In the genomic region with DNA sequence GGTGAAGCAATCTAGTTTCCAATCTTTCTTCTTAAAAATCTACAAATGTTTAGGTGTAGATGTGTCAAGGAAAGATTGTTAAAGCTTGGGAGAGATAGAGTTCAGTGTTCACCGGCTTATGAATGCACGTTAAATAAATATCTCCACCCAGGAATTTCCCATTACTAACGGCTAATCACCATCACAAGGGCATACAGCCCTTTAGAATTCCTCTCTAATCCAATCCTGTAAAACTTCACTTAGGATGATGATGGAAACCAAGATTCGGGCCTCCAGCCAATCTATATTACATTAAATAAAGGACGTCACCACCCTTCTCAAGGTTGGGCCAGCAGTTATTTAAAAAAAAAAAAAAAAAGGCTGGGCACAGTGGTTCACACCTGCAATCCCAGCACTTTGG, we compare ENCODE assay signal across 1 cellular context.
TF ChIP-seq lines count a peak whose summit lies in the region.

No MANE protein-coding gene starts in this region.

TF ChIP-seq in GM23338, 12 proteins besides CTCF, POLR2A, EP300 and RAD21 (continued from another document):
- TF ChIP-seq, protein P1, sequence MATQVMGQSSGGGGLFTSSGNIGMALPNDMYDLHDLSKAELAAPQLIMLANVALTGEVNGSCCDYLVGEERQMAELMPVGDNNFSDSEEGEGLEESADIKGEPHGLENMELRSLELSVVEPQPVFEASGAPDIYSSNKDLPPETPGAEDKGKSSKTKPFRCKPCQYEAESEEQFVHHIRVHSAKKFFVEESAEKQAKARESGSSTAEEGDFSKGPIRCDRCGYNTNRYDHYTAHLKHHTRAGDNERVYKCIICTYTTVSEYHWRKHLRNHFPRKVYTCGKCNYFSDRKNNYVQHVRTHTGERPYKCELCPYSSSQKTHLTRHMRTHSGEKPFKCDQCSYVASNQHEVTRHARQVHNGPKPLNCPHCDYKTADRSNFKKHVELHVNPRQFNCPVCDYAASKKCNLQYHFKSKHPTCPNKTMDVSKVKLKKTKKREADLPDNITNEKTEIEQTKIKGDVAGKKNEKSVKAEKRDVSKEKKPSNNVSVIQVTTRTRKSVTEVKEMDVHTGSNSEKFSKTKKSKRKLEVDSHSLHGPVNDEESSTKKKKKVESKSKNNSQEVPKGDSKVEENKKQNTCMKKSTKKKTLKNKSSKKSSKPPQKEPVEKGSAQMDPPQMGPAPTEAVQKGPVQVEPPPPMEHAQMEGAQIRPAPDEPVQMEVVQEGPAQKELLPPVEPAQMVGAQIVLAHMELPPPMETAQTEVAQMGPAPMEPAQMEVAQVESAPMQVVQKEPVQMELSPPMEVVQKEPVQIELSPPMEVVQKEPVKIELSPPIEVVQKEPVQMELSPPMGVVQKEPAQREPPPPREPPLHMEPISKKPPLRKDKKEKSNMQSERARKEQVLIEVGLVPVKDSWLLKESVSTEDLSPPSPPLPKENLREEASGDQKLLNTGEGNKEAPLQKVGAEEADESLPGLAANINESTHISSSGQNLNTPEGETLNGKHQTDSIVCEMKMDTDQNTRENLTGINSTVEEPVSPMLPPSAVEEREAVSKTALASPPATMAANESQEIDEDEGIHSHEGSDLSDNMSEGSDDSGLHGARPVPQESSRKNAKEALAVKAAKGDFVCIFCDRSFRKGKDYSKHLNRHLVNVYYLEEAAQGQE (IDR thresholded peaks at IDR 0.05; ENCODE audit: unreplicated experiment) = no peak
- no peak for TF ChIP-seq POLR2AphosphoS5 (IDR thresholded peaks at IDR 0.05; ENCODE audit: low read depth)
- TF ChIP-seq STAT1 (IDR thresholded peaks at IDR 0.05; ENCODE audit: unreplicated experiment) = no peak
- no peak for TF ChIP-seq EZH2 (IDR thresholded peaks at IDR 0.05; ENCODE audit: low read depth, unreplicated experiment)
- TF ChIP-seq, protein P2, sequence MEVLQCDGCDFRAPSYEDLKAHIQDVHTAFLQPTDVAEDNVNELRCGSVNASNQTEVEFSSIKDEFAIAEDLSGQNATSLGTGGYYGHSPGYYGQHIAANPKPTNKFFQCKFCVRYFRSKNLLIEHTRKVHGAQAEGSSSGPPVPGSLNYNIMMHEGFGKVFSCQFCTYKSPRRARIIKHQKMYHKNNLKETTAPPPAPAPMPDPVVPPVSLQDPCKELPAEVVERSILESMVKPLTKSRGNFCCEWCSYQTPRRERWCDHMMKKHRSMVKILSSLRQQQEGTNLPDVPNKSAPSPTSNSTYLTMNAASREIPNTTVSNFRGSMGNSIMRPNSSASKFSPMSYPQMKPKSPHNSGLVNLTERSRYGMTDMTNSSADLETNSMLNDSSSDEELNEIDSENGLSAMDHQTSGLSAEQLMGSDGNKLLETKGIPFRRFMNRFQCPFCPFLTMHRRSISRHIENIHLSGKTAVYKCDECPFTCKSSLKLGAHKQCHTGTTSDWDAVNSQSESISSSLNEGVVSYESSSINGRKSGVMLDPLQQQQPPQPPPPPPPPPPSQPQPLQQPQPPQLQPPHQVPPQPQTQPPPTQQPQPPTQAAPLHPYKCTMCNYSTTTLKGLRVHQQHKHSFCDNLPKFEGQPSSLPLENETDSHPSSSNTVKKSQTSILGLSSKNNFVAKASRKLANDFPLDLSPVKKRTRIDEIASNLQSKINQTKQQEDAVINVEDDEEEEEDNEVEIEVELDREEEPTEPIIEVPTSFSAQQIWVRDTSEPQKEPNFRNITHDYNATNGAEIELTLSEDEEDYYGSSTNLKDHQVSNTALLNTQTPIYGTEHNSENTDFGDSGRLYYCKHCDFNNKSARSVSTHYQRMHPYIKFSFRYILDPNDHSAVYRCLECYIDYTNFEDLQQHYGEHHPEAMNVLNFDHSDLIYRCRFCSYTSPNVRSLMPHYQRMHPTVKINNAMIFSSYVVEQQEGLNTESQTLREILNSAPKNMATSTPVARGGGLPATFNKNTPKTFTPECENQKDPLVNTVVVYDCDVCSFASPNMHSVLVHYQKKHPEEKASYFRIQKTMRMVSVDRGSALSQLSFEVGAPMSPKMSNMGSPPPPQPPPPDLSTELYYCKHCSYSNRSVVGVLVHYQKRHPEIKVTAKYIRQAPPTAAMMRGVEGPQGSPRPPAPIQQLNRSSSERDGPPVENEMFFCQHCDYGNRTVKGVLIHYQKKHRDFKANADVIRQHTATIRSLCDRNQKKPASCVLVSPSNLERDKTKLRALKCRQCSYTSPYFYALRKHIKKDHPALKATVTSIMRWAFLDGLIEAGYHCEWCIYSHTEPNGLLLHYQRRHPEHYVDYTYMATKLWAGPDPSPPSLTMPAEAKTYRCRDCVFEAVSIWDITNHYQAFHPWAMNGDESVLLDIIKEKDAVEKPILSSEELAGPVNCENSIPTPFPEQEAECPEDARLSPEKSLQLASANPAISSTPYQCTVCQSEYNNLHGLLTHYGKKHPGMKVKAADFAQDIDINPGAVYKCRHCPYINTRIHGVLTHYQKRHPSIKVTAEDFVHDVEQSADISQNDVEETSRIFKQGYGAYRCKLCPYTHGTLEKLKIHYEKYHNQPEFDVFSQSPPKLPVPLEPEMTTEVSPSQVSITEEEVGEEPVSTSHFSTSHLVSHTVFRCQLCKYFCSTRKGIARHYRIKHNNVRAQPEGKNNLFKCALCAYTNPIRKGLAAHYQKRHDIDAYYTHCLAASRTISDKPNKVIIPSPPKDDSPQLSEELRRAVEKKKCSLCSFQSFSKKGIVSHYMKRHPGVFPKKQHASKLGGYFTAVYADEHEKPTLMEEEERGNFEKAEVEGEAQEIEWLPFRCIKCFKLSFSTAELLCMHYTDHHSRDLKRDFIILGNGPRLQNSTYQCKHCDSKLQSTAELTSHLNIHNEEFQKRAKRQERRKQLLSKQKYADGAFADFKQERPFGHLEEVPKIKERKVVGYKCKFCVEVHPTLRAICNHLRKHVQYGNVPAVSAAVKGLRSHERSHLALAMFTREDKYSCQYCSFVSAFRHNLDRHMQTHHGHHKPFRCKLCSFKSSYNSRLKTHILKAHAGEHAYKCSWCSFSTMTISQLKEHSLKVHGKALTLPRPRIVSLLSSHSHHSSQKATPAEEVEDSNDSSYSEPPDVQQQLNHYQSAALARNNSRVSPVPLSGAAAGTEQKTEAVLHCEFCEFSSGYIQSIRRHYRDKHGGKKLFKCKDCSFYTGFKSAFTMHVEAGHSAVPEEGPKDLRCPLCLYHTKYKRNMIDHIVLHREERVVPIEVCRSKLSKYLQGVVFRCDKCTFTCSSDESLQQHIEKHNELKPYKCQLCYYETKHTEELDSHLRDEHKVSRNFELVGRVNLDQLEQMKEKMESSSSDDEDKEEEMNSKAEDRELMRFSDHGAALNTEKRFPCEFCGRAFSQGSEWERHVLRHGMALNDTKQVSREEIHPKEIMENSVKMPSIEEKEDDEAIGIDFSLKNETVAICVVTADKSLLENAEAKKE (CRISPR knock-in tag; IDR thresholded peaks at IDR 0.05) = no peak
- TF ChIP-seq NANOG (IDR thresholded peaks at IDR 0.05; ENCODE audit: borderline replicate concordance) = no peak
- no peak for TF ChIP-seq EZH2phosphoT487 (IDR thresholded peaks at IDR 0.05; ENCODE audit: unreplicated experiment)
- TF ChIP-seq CREB1 (CRISPR knock-in tag; IDR thresholded peaks at IDR 0.05; ENCODE audit: low read depth) = no peak
- TF ChIP-seq, protein P3, sequence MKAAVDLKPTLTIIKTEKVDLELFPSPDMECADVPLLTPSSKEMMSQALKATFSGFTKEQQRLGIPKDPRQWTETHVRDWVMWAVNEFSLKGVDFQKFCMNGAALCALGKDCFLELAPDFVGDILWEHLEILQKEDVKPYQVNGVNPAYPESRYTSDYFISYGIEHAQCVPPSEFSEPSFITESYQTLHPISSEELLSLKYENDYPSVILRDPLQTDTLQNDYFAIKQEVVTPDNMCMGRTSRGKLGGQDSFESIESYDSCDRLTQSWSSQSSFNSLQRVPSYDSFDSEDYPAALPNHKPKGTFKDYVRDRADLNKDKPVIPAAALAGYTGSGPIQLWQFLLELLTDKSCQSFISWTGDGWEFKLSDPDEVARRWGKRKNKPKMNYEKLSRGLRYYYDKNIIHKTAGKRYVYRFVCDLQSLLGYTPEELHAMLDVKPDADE (IDR thresholded peaks at IDR 0.05) = no peak
- TF ChIP-seq ZNF331 (CRISPR knock-in tag; IDR thresholded peaks at IDR 0.05; ENCODE audit: low read depth) = no peak
TF ChIP-seq in GM23338: peak in this region for 0.
